Comparison of ENCODE assay signal across 8 cellular contexts in genomic region chr6:137705166-137706064, GRCh38.
DNase-seq lines count a peak whose midpoint lies in the region; ATAC-seq and TF ChIP-seq lines count a peak whose summit lies in the region.

No MANE protein-coding gene starts in this region.

- peaks cover 5% of the 10 kb centered on the region for H3K27me3 Mint-ChIP-seq in progenitor cell of endocrine pancreas

- H3K36me3 Mint-ChIP-seq in progenitor cell of endocrine pancreas (ENCODE audit: insufficient read depth), result no peaks in the 10 kb centered on the region

- no peak overlapping the region for H3K27ac Mint-ChIP-seq in progenitor cell of endocrine pancreas

- no peaks in the 10 kb centered on the region for H3K9me3 Mint-ChIP-seq in progenitor cell of endocrine pancreas (ENCODE audit: low read depth)

- DNase-seq in GM03348 (ENCODE audit: low spot score) (peak; percentile 82), SJCRH30 (peak; percentile 64 to 85), globus pallidus (ENCODE audit: low spot score) (peak; percentile 32), progenitor cell of endocrine pancreas (ENCODE audit: low spot score, unreplicated experiment) (peak; percentile 32), NCI-H187 (lab: John Stamatoyannopoulos, UW) (no peak), cortex of kidney (lab: John Stamatoyannopoulos, UW) (no peak)
- peak; percentile 90 for DNase-seq in activated effector memory CD4-positive, alpha-beta T cell treated with anti-CD3 and anti-CD28 coated beads, Interleukin-2, amount 50 U/mL, for 16 hours

- H3K27me3 ChIP-seq in SJCRH30, result no peaks in the 10 kb centered on the region

- peak; percentile 50 for ATAC-seq in HG03354 (IDR thresholded peaks at IDR 0.05; ENCODE audit: poor library complexity, severe bottlenecking, unreplicated experiment)

- no peaks in the 10 kb centered on the region for H3K9me3 ChIP-seq in SJCRH30 (replicated peaks)

- TF ChIP-seq CTCF in progenitor cell of endocrine pancreas (IDR thresholded peaks at IDR 0.05; ENCODE audit: unreplicated experiment), result peak; percentile 82

- peaks cover 14% of the 10 kb centered on the region for H3K4me1 ChIP-seq in SJCRH30

- no peaks in the 10 kb centered on the region for H3K36me3 ChIP-seq in SJCRH30

- no peak overlapping the region for H3K4me3 ChIP-seq in SJCRH30

- no peak overlapping the region for H3K4me3 Mint-ChIP-seq in progenitor cell of endocrine pancreas (ENCODE audit: low read depth)

- H3K27ac ChIP-seq in SJCRH30, result no peak overlapping the region

- peaks cover 16% of the 10 kb centered on the region for H3K4me1 Mint-ChIP-seq in progenitor cell of endocrine pancreas (ENCODE audit: low read depth)

Comparison
In these comparisons a context has a peak if more than half of its experiments do, and no peak if none do; other contexts are left out.
1. DNase-seq: peak in GM03348 (single experiment), SJCRH30 (2 of 2), activated effector memory CD4-positive, alpha-beta T cell treated with anti-CD3 and anti-CD28 coated beads, Interleukin-2, amount 50 U/mL, for 16 hours (single experiment), globus pallidus (single experiment) and progenitor cell of endocrine pancreas (single experiment); none in NCI-H187 (0 of 2) and cortex of kidney (single experiment).